In the genomic region with DNA sequence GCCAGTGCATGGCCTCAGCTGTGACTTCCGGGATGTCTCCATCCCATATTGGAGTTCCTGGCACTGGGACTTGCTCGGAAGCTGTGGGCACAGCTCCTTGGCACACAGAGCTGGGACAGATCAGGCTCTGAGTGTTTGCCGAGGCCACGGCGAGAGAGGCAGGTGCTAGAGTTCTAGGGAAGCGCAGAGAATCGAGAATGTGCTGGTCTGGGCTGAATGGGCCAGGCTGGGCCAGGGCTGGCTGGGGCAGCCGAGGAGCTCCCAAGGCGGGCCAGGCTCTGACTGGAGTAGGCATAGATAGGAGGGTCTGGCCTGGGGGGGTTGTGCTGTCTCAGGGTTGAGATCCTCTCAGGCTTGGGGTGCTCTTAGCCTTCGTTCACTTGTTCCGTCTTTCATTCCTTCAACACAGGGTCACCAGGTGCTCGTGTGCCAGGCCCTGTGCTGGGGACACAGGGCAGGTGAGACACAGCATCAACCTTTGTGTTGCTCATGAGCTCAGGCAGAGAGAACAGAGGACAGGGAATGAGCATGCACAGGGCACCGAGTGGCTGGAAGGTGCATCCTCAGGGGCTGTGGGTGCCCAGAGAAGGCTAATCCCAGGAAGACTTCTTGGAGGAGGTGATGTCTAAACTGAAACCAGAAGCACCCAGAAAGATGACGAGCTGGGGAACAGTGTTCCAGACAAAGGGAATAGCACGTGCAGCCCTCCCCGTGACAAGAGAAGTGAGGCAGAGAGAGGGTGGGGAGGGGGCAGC, we compare ENCODE assay signal across 20 cellular contexts. TPM values are rescaled to one million over a fixed set of nuclear protein-coding genes. Genes with fewer than 3 reads are reported as not detected.
A peak's percentile ranks its signal among the peaks of the same experiment; 100 is the strongest.
DNase-seq lines count a peak whose midpoint lies in the region; ATAC-seq and TF ChIP-seq lines count a peak whose summit lies in the region.
"Had no signal": no experiment of that assay in that cellular context is flagged by ENCODE, and none has a peak within 500 bp of the region (broad histone marks: within the 10 kb centered on the region; RNA-seq: fewer than 3 reads in every experiment).

No MANE protein-coding gene starts in this region.

- H3K36me3 Mint-ChIP-seq in activated CD4-positive, alpha-beta T cell treated with anti-CD3 and anti-CD28 coated beads, Interleukin-2, amount 10 ng/mL, durations not matched to agents 7 days and 5 days (ENCODE audit: low read depth), result no peaks in the 10 kb centered on the region
- no peaks in the 10 kb centered on the region for H3K36me3 Mint-ChIP-seq in activated CD4-positive, alpha-beta T cell treated with anti-CD3 and anti-CD28 coated beads, Interleukin-2, amount 10 ng/mL, durations not matched to agents 24 days and 14 days (ENCODE audit: low read depth)
- H3K36me3 Mint-ChIP-seq in WTC11 (0 out of 2 replicates have a peak, but pooled peaks cover 4% of the 10 kb centered on the region), nephron progenitor cell (ENCODE audit: low read depth) (no peaks in the 10 kb centered on the region)
- no peaks in the 10 kb centered on the region for H3K36me3 Mint-ChIP-seq in stimulated activated effector memory CD8-positive, alpha-beta T cell treated with anti-CD3 and anti-CD28 coated beads, Interleukin-12 subunit alpha, Interleukin-12 subunit beta, amount 100 ng/mL, for 72 hours

- H3K4me1 Mint-ChIP-seq in activated CD4-positive, alpha-beta T cell treated with anti-CD3 and anti-CD28 coated beads, Interleukin-2, amount 10 ng/mL, durations not matched to agents 7 days and 5 days, result no peaks in the 10 kb centered on the region
- no peaks in the 10 kb centered on the region for H3K4me1 Mint-ChIP-seq in activated CD4-positive, alpha-beta T cell treated with anti-CD3 and anti-CD28 coated beads, Interleukin-2, amount 10 ng/mL, durations not matched to agents 24 days and 14 days
- H3K4me1 Mint-ChIP-seq in WTC11 (peaks cover 13% of the 10 kb centered on the region), nephron progenitor cell (peaks cover 33% of the 10 kb centered on the region)
- H3K4me1 Mint-ChIP-seq in stimulated activated effector memory CD8-positive, alpha-beta T cell treated with anti-CD3 and anti-CD28 coated beads, Interleukin-12 subunit alpha, Interleukin-12 subunit beta, amount 100 ng/mL, for 72 hours, result peaks cover 7% of the 10 kb centered on the region

- ATAC-seq in WTC11 (no peak), GM21717 (IDR thresholded peaks at IDR 0.05; ENCODE audit: unreplicated experiment) (no peak)
- no peak for ATAC-seq in stimulated activated effector memory CD8-positive, alpha-beta T cell treated with anti-CD3 and anti-CD28 coated beads, Interleukin-12 subunit alpha, Interleukin-12 subunit beta, amount 100 ng/mL, for 72 hours
- ATAC-seq: PC-3 had no signal

- H3K27me3 Mint-ChIP-seq in activated CD4-positive, alpha-beta T cell treated with anti-CD3 and anti-CD28 coated beads, Interleukin-2, amount 10 ng/mL, durations not matched to agents 7 days and 5 days, result no peaks in the 10 kb centered on the region
- H3K27me3 Mint-ChIP-seq in activated CD4-positive, alpha-beta T cell treated with anti-CD3 and anti-CD28 coated beads, Interleukin-2, amount 10 ng/mL, durations not matched to agents 24 days and 14 days, result peaks cover 3% of the 10 kb centered on the region
- no peaks in the 10 kb centered on the region for H3K27me3 Mint-ChIP-seq in WTC11 (ENCODE audit: low read depth)
- H3K27me3 Mint-ChIP-seq in nephron progenitor cell (ENCODE audit: low read depth, poor library complexity), result peaks cover 23% of the 10 kb centered on the region

- H3K9me3 Mint-ChIP-seq in activated CD4-positive, alpha-beta T cell treated with anti-CD3 and anti-CD28 coated beads, Interleukin-2, amount 10 ng/mL, durations not matched to agents 7 days and 5 days, result no peaks in the 10 kb centered on the region
- no peaks in the 10 kb centered on the region for H3K9me3 Mint-ChIP-seq in activated CD4-positive, alpha-beta T cell treated with anti-CD3 and anti-CD28 coated beads, Interleukin-2, amount 10 ng/mL, durations not matched to agents 24 days and 14 days
- H3K9me3 Mint-ChIP-seq in WTC11 (no peaks in the 10 kb centered on the region), nephron progenitor cell (no peaks in the 10 kb centered on the region)
- no peaks in the 10 kb centered on the region for H3K9me3 Mint-ChIP-seq in stimulated activated effector memory CD8-positive, alpha-beta T cell treated with anti-CD3 and anti-CD28 coated beads, Interleukin-12 subunit alpha, Interleukin-12 subunit beta, amount 100 ng/mL, for 72 hours

- POLR2A ChIA-PET in activated CD4-positive, alpha-beta T cell treated with anti-CD3 and anti-CD28 coated beads, Interleukin-2, amount 10 ng/mL, durations not matched to agents 7 days and 5 days (lab: Charles Lee), result no interaction called here
- POLR2A ChIA-PET in WTC11 (lab: Charles Lee), result interaction anchor here (0.5 to 0.7 kb wide), 2 partner anchors 43 to 699 kb away, joined by 3 to 4 read pairs; no protein-coding TSS in a partner anchor

- intact Hi-C loops in activated CD4-positive, alpha-beta T cell treated with anti-CD3 and anti-CD28 coated beads, Interleukin-2, amount 10 ng/mL, durations not matched to agents 24 days and 14 days (cut with micrococcal nuclease), result no loop called here

- no peak for TF ChIP-seq CTCF in WTC11 (IDR thresholded peaks at IDR 0.05)
- no peak for TF ChIP-seq CTCF in nephron progenitor cell (IDR thresholded peaks at IDR 0.05)

- H3K27ac Mint-ChIP-seq in activated CD4-positive, alpha-beta T cell treated with anti-CD3 and anti-CD28 coated beads, Interleukin-2, amount 10 ng/mL, durations not matched to agents 7 days and 5 days, result peak overlapping the region; percentile 6
- H3K27ac Mint-ChIP-seq in activated CD4-positive, alpha-beta T cell treated with anti-CD3 and anti-CD28 coated beads, Interleukin-2, amount 10 ng/mL, durations not matched to agents 24 days and 14 days, result no peak overlapping the region
- H3K27ac Mint-ChIP-seq in WTC11 (0 out of 2 replicates have a peak overlapping the region, but pooled peaks have one; percentile 34), nephron progenitor cell (peak overlapping the region; percentile 9)
- H3K27ac Mint-ChIP-seq in stimulated activated effector memory CD8-positive, alpha-beta T cell treated with anti-CD3 and anti-CD28 coated beads, Interleukin-12 subunit alpha, Interleukin-12 subunit beta, amount 100 ng/mL, for 72 hours, result peak overlapping the region; percentile 41

- no peak overlapping the region for H3K4me3 Mint-ChIP-seq in activated CD4-positive, alpha-beta T cell treated with anti-CD3 and anti-CD28 coated beads, Interleukin-2, amount 10 ng/mL, durations not matched to agents 7 days and 5 days
- no peak overlapping the region for H3K4me3 Mint-ChIP-seq in activated CD4-positive, alpha-beta T cell treated with anti-CD3 and anti-CD28 coated beads, Interleukin-2, amount 10 ng/mL, durations not matched to agents 24 days and 14 days
- H3K4me3 Mint-ChIP-seq in WTC11 (no peak overlapping the region), nephron progenitor cell (no peak overlapping the region)
- H3K4me3 Mint-ChIP-seq in stimulated activated effector memory CD8-positive, alpha-beta T cell treated with anti-CD3 and anti-CD28 coated beads, Interleukin-12 subunit alpha, Interleukin-12 subunit beta, amount 100 ng/mL, for 72 hours, result no peak overlapping the region

- CTCF ChIA-PET in activated CD4-positive, alpha-beta T cell treated with anti-CD3 and anti-CD28 coated beads, Interleukin-2, amount 10 ng/mL, durations not matched to agents 7 days and 5 days (lab: Charles Lee), result interaction anchor here (0.6 kb wide), 1 partner anchor 744 kb away, joined by 3 read pairs; no protein-coding TSS in a partner anchor
- CTCF ChIA-PET in WTC11 (lab: Charles Lee), result interaction anchor here (1.0 to 1.2 kb wide), 2 partner anchors 16 to 75 kb away, joined by 3 read pairs; no protein-coding TSS in a partner anchor

- DNase-seq in activated CD4-positive, alpha-beta T cell treated with anti-CD3 and anti-CD28 coated beads, Interleukin-2, amount 10 ng/mL, durations not matched to agents 7 days and 5 days, result no peak
- DNase-seq in activated CD4-positive, alpha-beta T cell treated with anti-CD3 and anti-CD28 coated beads, Interleukin-2, amount 10 ng/mL, durations not matched to agents 24 days and 14 days, result no peak
- DNase-seq in WTC11 (ENCODE audit: low spot score), result no peak
- DNase-seq in nephron progenitor cell, result no peak
- no peak for DNase-seq in stimulated activated effector memory CD8-positive, alpha-beta T cell treated with anti-CD3 and anti-CD28 coated beads, Interleukin-12 subunit alpha, Interleukin-12 subunit beta, amount 100 ng/mL, for 72 hours (ENCODE audit: low spot score in 2 of 2)
- DNase-seq in GM19238 (ENCODE audit: insufficient read length, low spot score), result no peak
- DNase-seq: ACHN, BE2C, Calu3, DMS153, DND-41, Karpas-422, NCI-H1092 treated with DMSO at 0.1 percent for 48 hours, NCI-H1436, NCI-H187, NCI-H2081 treated with DMSO at 0.1 percent for 48 hours, NCI-H345, NCI-H510A treated with DMSO at 0.1 percent for 48 hours, PC-3 had no signal

RNA-seq across cellular contexts. Expression of gene HMCN2, which starts 45.6 kb away (rescaled TPM):
- total RNA-seq in activated CD4-positive, alpha-beta T cell treated with anti-CD3 and anti-CD28 coated beads, Interleukin-2, amount 10 ng/mL, durations not matched to agents 7 days and 5 days, result not detected
- not detected in 2 replicates for total RNA-seq in activated CD4-positive, alpha-beta T cell treated with anti-CD3 and anti-CD28 coated beads, Interleukin-2, amount 10 ng/mL, durations not matched to agents 24 days and 14 days
- total RNA-seq in WTC11 (2021), result 5.6 to 12.4 TPM (median 10.8 TPM) in 3 replicates
- total RNA-seq: Calu3 had no signal
